ENCODE assay signal across 21 cellular contexts in the genomic region with DNA sequence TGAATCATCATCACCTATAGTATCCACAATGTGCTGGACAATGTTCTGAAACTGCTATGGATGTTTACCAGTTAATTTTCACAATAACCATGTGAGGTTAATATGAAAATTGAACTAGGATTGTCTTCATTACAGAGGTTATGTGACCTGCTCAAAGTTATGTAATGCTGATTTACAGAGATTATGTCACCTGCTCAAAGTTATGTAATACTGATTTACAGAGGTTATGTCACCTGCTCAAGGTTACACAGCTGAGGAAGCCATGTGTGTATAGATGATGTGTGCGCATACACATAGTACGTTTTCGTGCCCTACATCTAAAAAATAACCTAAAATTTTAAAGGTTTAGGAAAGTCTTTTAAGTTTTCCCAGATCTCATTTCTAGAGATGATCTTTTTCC.
DNase-seq lines count a peak whose midpoint lies in the region; ATAC-seq, FAIRE-seq and TF ChIP-seq lines count a peak whose summit lies in the region.
"Had no signal": no experiment of that assay in that cellular context is flagged by ENCODE, and none has a peak within 500 bp of the region (broad histone marks: within the 10 kb centered on the region; RNA-seq: fewer than 3 reads in every experiment).

No MANE protein-coding gene starts in this region.

- 65 to 79% methylated on average over 3 of the region's 3 CpGs for WGBS in body of pancreas, 2 donors
- 95 to 96% methylated on average over 3 of the region's 3 CpGs for WGBS in testis, 2 donors

- H3K27me3 Mint-ChIP-seq in memory B cell (no peaks in the 10 kb centered on the region), CD14-positive monocyte (ENCODE audit: low read depth in 3 of 3) (peaks cover 0 to 1% (median 0%) of the 10 kb centered on the region in 3 donors)
- H3K27me3 Mint-ChIP-seq: CD4-positive, alpha-beta T cell had no signal

- TF ChIP-seq POLR2A in H54 (IDR thresholded peaks at IDR 0.05; ENCODE audit: low read depth, low read length) (no peak), body of pancreas (IDR thresholded peaks at IDR 0.05) (no peak), testis (IDR thresholded peaks at IDR 0.05) (no peak)

- H3K4me1 ChIP-seq in body of pancreas (peaks cover 8% of the 10 kb centered on the region), testis (no peaks in the 10 kb centered on the region)
- H3K4me1 ChIP-seq: BE2C, Caco-2 had no signal

- intact Hi-C loops in body of pancreas (cut with DNase I) (no loop called here), CD14-positive monocyte (cut with micrococcal nuclease) (no loop called here), testis (cut with DNase I; ENCODE audit: low total_unique reads) (no loop called here)

- H3K27ac ChIP-seq in body of pancreas, result no peak overlapping the region
- no peak overlapping the region for H3K27ac ChIP-seq in testis
- H3K27ac ChIP-seq: HL-60 had no signal

- H3K27me3 ChIP-seq in body of pancreas (no peaks in the 10 kb centered on the region), testis (no peaks in the 10 kb centered on the region)
- H3K27me3 ChIP-seq: BE2C had no signal

- H3K4me3 ChIP-seq in body of pancreas (no peak overlapping the region), testis (no peak overlapping the region)
- H3K4me3 ChIP-seq: GM12878, K562 had no signal

- DNase-seq in H54 (ENCODE audit: insufficient read length, low spot score), result no peak
- DNase-seq in body of pancreas, result no peak
- DNase-seq in memory B cell (ENCODE audit: low spot score in 2 of 2), result no peak
- DNase-seq in CD14-positive monocyte (ENCODE audit: low spot score), result no peak
- DNase-seq in testis, result no peak
- DNase-seq: ACHN; BE2C; C1 segment of cervical spinal cord; Caco-2; CD4-positive, alpha-beta T cell; DMS153; DND-41; EL; GOT3; H9; IMR-90 had no signal

- H3K9me3 ChIP-seq in body of pancreas, result no peaks in the 10 kb centered on the region
- H3K9me3 ChIP-seq in testis, result no peaks in the 10 kb centered on the region
- H3K9me3 ChIP-seq: BE2C, Caco-2 had no signal

- peaks cover 14% of the 10 kb centered on the region for H3K36me3 Mint-ChIP-seq in memory B cell
- H3K36me3 Mint-ChIP-seq in CD14-positive monocyte, result no peaks in the 10 kb centered on the region

- H3K4me1 Mint-ChIP-seq in memory B cell (peaks cover 33% of the 10 kb centered on the region), CD14-positive monocyte (no peaks in the 10 kb centered on the region)

- H3K4me3 Mint-ChIP-seq in memory B cell (no peak overlapping the region), CD14-positive monocyte (no peak overlapping the region)
- H3K4me3 Mint-ChIP-seq: CD4-positive, alpha-beta T cell; H9 had no signal

- TF ChIP-seq CTCF in body of pancreas (IDR thresholded peaks at IDR 0.05) (no peak), CD14-positive monocyte (IDR thresholded peaks at IDR 0.05) (no peak), testis (IDR thresholded peaks at IDR 0.05) (no peak)

- ATAC-seq in body of pancreas, result peak; percentile 89
- ATAC-seq in memory B cell (ENCODE audit: low read depth), result peak; percentile 39
- ATAC-seq in GM21825 (IDR thresholded peaks at IDR 0.05; ENCODE audit: unreplicated experiment), result no peak
- ATAC-seq: GM12878, K562 had no signal

- peak; percentile 79 for FAIRE-seq in H54 (lab: Jason Lieb, UNC)
- FAIRE-seq: GM12878, GM19239, K562 had no signal

- no peak overlapping the region for H3K27ac Mint-ChIP-seq in memory B cell
- H3K27ac Mint-ChIP-seq in CD14-positive monocyte, result no peak overlapping the region
- H3K27ac Mint-ChIP-seq: CD4-positive, alpha-beta T cell; H9 had no signal

- no peaks in the 10 kb centered on the region for H3K9me3 Mint-ChIP-seq in memory B cell
- peaks cover 0 to 2% (median 0%) of the 10 kb centered on the region in 7 donors for H3K9me3 Mint-ChIP-seq in CD14-positive monocyte
- H3K9me3 Mint-ChIP-seq: CD4-positive, alpha-beta T cell; H9 had no signal

- no peaks in the 10 kb centered on the region for H3K36me3 ChIP-seq in body of pancreas (replicated peaks in 1 of 2; ENCODE audit: insufficient read depth in 1 of 2, low read depth in 2 of 2)
- H3K36me3 ChIP-seq in testis (ENCODE audit: low read depth, missing control alignments), result no peaks in the 10 kb centered on the region
- H3K36me3 ChIP-seq: BE2C had no signal
